Comparison of ENCODE assay signal across 8 cellular contexts in genomic region chr11:353315-353857, GRCh38. TPM values are rescaled to one million over a fixed set of nuclear protein-coding genes. Genes with fewer than 3 reads are reported as not detected.
DNase-seq lines count a peak whose midpoint lies in the region; ATAC-seq, FAIRE-seq and TF ChIP-seq lines count a peak whose summit lies in the region.

No MANE protein-coding gene starts in this region.

- H2AK5ac ChIP-seq in mesendoderm (ENCODE audit: low read length), result no peak overlapping the region

- no peaks in the 10 kb centered on the region for H3K9me3 Mint-ChIP-seq in activated T-cell treated with anti-CD3 and anti-CD28 coated beads, Interleukin-2, amount 50 U/mL, for 72 hours
- H3K9me3 Mint-ChIP-seq in type B pancreatic cell, result peaks cover 3% of the 10 kb centered on the region

- H4K5ac ChIP-seq in mesendoderm (ENCODE audit: low read length), result no peak overlapping the region

- H3K4me2 ChIP-seq in mesendoderm (ENCODE audit: low read length), result no peak overlapping the region

- peaks cover 43% of the 10 kb centered on the region for H3K4me1 Mint-ChIP-seq in activated T-cell treated with anti-CD3 and anti-CD28 coated beads, Interleukin-2, amount 50 U/mL, for 72 hours (ENCODE audit: low read depth)
- peaks cover 28% of the 10 kb centered on the region for H3K4me1 Mint-ChIP-seq in type B pancreatic cell (ENCODE audit: unreplicated experiment)

- H2BK5ac ChIP-seq in mesendoderm (ENCODE audit: low read length), result no peak overlapping the region

- no peak overlapping the region for H2BK120ac ChIP-seq in mesendoderm (ENCODE audit: low read depth, low read length)

- H3K79me1 ChIP-seq in mesendoderm (ENCODE audit: low read length), result no peaks in the 10 kb centered on the region

- H2BK15ac ChIP-seq in mesendoderm (replicated peaks; ENCODE audit: low read depth), result no peak overlapping the region

- H3K79me2 ChIP-seq in mesendoderm (ENCODE audit: control insufficient read depth, insufficient read depth, low read length), result no peaks in the 10 kb centered on the region

- WGBS in mesendoderm (ENCODE audit: extremely low coverage, insufficient coverage, low lambda C conversion rate), result no CpG with 5 or more reads among the region's 12 CpGs
- 9 to 23% (median 20%) methylated on average over 12 of the region's 12 CpGs for WGBS in small intestine, 3 donors

- H3K27me3 ChIP-seq in mesendoderm (ENCODE audit: insufficient read depth, low read length, poor library complexity), result no peaks in the 10 kb centered on the region
- no peaks in the 10 kb centered on the region for H3K27me3 ChIP-seq in small intestine (ENCODE audit: control insufficient read depth in 2 of 2, insufficient read depth in 2 of 2, low read length in 2 of 2)

- H3K36me3 Mint-ChIP-seq in activated T-cell treated with anti-CD3 and anti-CD28 coated beads, Interleukin-2, amount 50 U/mL, for 72 hours (ENCODE audit: insufficient read depth in 2 of 2), result no peaks in the 10 kb centered on the region
- no peaks in the 10 kb centered on the region for H3K36me3 Mint-ChIP-seq in type B pancreatic cell

- H3K23ac ChIP-seq in mesendoderm (ENCODE audit: low read length), result no peak overlapping the region

- H3K27ac ChIP-seq in mesendoderm (ENCODE audit: low read depth, low read length) (no peak overlapping the region), small intestine (ENCODE audit: low read depth in 1 of 2, low read length in 1 of 2) (peak overlapping the region in 1 of 2 donors; percentile 90)

- H3K56ac ChIP-seq in mesendoderm (ENCODE audit: low read length), result no peak overlapping the region

- H3K4me1 ChIP-seq in mesendoderm (ENCODE audit: control insufficient read depth, low read depth, low read length) (peaks cover 8% of the 10 kb centered on the region), small intestine (ENCODE audit: control insufficient read depth in 2 of 2, insufficient read depth in 1 of 2, low read depth in 1 of 2, low read length in 1 of 2) (peaks cover 0 to 5% of the 10 kb centered on the region in 2 donors)

- no peaks in the 10 kb centered on the region for H3K27me3 Mint-ChIP-seq in activated T-cell treated with anti-CD3 and anti-CD28 coated beads, Interleukin-2, amount 50 U/mL, for 72 hours (ENCODE audit: low read depth)
- H3K27me3 Mint-ChIP-seq in type B pancreatic cell, result peaks cover 3% of the 10 kb centered on the region

- no peak overlapping the region for H3K4me3 ChIP-seq in mesendoderm (ENCODE audit: low read length)
- no peak overlapping the region for H3K4me3 ChIP-seq in small intestine (ENCODE audit: low read depth in 1 of 2, low read length in 2 of 2)

- ATAC-seq in activated T-cell treated with anti-CD3 and anti-CD28 coated beads, Interleukin-2, amount 50 U/mL, for 72 hours (replicated peaks in 1 of 2), result no peak
- ATAC-seq in HG03378 (IDR thresholded peaks at IDR 0.05; ENCODE audit: unreplicated experiment), result no peak

- no peak for TF ChIP-seq CTCF in type B pancreatic cell (conservative IDR thresholded peaks at IDR 0.05)

- no peak for FAIRE-seq in small intestine (lab: Jason Lieb, UNC)

- H4K8ac ChIP-seq in mesendoderm (ENCODE audit: low read depth, low read length), result no peak overlapping the region

- H3K36me3 ChIP-seq in mesendoderm (ENCODE audit: control insufficient read depth, insufficient read depth, low read length), result no peaks in the 10 kb centered on the region
- no peaks in the 10 kb centered on the region for H3K36me3 ChIP-seq in small intestine (ENCODE audit: control insufficient read depth in 2 of 2, insufficient read depth in 2 of 2, low read length in 2 of 2)

- no peak for DNase-seq in activated T-cell treated with anti-CD3 and anti-CD28 coated beads, Interleukin-2, amount 50 U/mL, for 72 hours
- DNase-seq in activated T-cell treated with anti-CD3 and anti-CD28 coated beads for 4 hours (no peak), dedifferentiated amniotic fluid mesenchymal stem cell (ENCODE audit: extremely low spot score) (peak; percentile 90), mesendoderm (peak; percentile 57), type B pancreatic cell (ENCODE audit: extremely low spot score, unreplicated experiment) (no peak), small intestine (no peak), NOMO-1 treated with dmso at 0.1 percent for 144 hours (lab: John Stamatoyannopoulos, UW; ENCODE audit: unreplicated experiment) (no peak)

- no peaks in the 10 kb centered on the region for H3K9me3 ChIP-seq in small intestine (ENCODE audit: control insufficient read depth, low read depth)

- no peak overlapping the region for H3K4ac ChIP-seq in mesendoderm (ENCODE audit: low read depth, low read length)

- H3K18ac ChIP-seq in mesendoderm (ENCODE audit: low read length), result no peak overlapping the region

- no peak overlapping the region for H3K9ac ChIP-seq in mesendoderm (ENCODE audit: low read length)

- H3K27ac Mint-ChIP-seq in activated T-cell treated with anti-CD3 and anti-CD28 coated beads, Interleukin-2, amount 50 U/mL, for 72 hours, result peak overlapping the region; percentile 58
- peak overlapping the region; percentile 82 for H3K27ac Mint-ChIP-seq in type B pancreatic cell

- peak overlapping the region; percentile 8 to 17 for H3K4me3 Mint-ChIP-seq in activated T-cell treated with anti-CD3 and anti-CD28 coated beads, Interleukin-2, amount 50 U/mL, for 72 hours
- peak overlapping the region; percentile 70 for H3K4me3 Mint-ChIP-seq in type B pancreatic cell

RNA-seq across cellular contexts. Expression of gene B4GALNT4, which starts 15.9 kb away (rescaled TPM):
- 1 to 10 TPM; 2.1 to 2.7 TPM for total RNA-seq in activated T-cell treated with anti-CD3 and anti-CD28 coated beads, Interleukin-2, amount 50 U/mL, for 72 hours
- polyA plus RNA-seq in mesendoderm (2013, experiment 1 of 2), result 24.9 TPM
- polyA plus RNA-seq in mesendoderm (2013, experiment 2 of 2), result 24.4 TPM
- total RNA-seq in type B pancreatic cell (ENCODE audit: low replicate concordance), result 95.0 and 185 TPM in 2 replicates
- polyA plus RNA-seq in small intestine, result 10 to 100 TPM in 1 of 3 donors, 1 to 10 TPM in 2; 4.5 to 23.8 (median 5.7) TPM

RNA-seq across cellular contexts. Expression of gene IFITM3, which starts 32.7 kb away (rescaled TPM):
- total RNA-seq in activated T-cell treated with anti-CD3 and anti-CD28 coated beads, Interleukin-2, amount 50 U/mL, for 72 hours, result 10 to 100 TPM; 24.4 to 75.8 TPM
- polyA plus RNA-seq in mesendoderm (2013, experiment 1 of 2), result 612 TPM
- 633 TPM for polyA plus RNA-seq in mesendoderm (2013, experiment 2 of 2)
- total RNA-seq in type B pancreatic cell (ENCODE audit: low replicate concordance), result 175 and 354 TPM in 2 replicates
- 1,000 to 10,000 TPM in 1 of 3 donors, 100 to 1,000 TPM in 1, 10 to 100 TPM in 1; 49.2 to 1,181 (median 120) TPM for polyA plus RNA-seq in small intestine

RNA-seq across cellular contexts. Expression of gene IFITM1, which starts 39.5 kb away (rescaled TPM):
- total RNA-seq in activated T-cell treated with anti-CD3 and anti-CD28 coated beads, Interleukin-2, amount 50 U/mL, for 72 hours, result 100 to 1,000 TPM; 306 to 384 TPM
- polyA plus RNA-seq in mesendoderm (2013, experiment 1 of 2), result 1,155 TPM
- 1,131 TPM for polyA plus RNA-seq in mesendoderm (2013, experiment 2 of 2)
- total RNA-seq in type B pancreatic cell (ENCODE audit: low replicate concordance), result 34.1 and 192 TPM in 2 replicates
- polyA plus RNA-seq in small intestine, result 100 to 1,000 TPM in 1 of 3 donors, 10 to 100 TPM in 1, 1 to 10 TPM in 1; 8.9 to 520 (median 50.0) TPM

RNA-seq across cellular contexts. Expression of gene PKP3, which starts 40.6 kb away (rescaled TPM):
- total RNA-seq in activated T-cell treated with anti-CD3 and anti-CD28 coated beads, Interleukin-2, amount 50 U/mL, for 72 hours, result 1 to 10 TPM in 1 of 2 donors, under 1 TPM in 1; 0.16 to 1.2 TPM
- polyA plus RNA-seq in mesendoderm (2013, experiment 1 of 2), result 13.1 TPM
- 14.1 TPM for polyA plus RNA-seq in mesendoderm (2013, experiment 2 of 2)
- 51.6 and 156 TPM in 2 replicates for total RNA-seq in type B pancreatic cell (ENCODE audit: low replicate concordance)
- polyA plus RNA-seq in small intestine, result 100 to 1,000 TPM in 2 of 3 donors, 10 to 100 TPM in 1; 97.0 to 152 (median 125) TPM

RNA-seq across cellular contexts. Expression of gene IFITM2, which starts 45.8 kb away (rescaled TPM):
- total RNA-seq in activated T-cell treated with anti-CD3 and anti-CD28 coated beads, Interleukin-2, amount 50 U/mL, for 72 hours, result 100 to 1,000 TPM; 542 to 639 TPM
- polyA plus RNA-seq in mesendoderm (2013, experiment 1 of 2), result 1,871 TPM
- polyA plus RNA-seq in mesendoderm (2013, experiment 2 of 2), result 1,795 TPM
- 109 and 238 TPM in 2 replicates for total RNA-seq in type B pancreatic cell (ENCODE audit: low replicate concordance)
- 100 to 1,000 TPM in 1 of 3 donors, 10 to 100 TPM in 2; 21.7 to 490 (median 71.3) TPM for polyA plus RNA-seq in small intestine

Comparison
In these comparisons a context has a peak if more than half of its experiments do, and no peak if none do; other contexts are left out.
1. DNase-seq: peak in dedifferentiated amniotic fluid mesenchymal stem cell (single experiment) and mesendoderm (single experiment); none in activated T-cell treated with anti-CD3 and anti-CD28 coated beads, Interleukin-2, amount 50 U/mL, for 72 hours (0 of 2), activated T-cell treated with anti-CD3 and anti-CD28 coated beads for 4 hours (single experiment), type B pancreatic cell (single experiment), small intestine (single experiment) and NOMO-1 treated with dmso at 0.1 percent for 144 hours (single experiment).
2. RNA of gene B4GALNT4, which starts 15.9 kb away (total RNA-seq): 95.0 to 185 TPM in type B pancreatic cell; 2.1 to 2.7 TPM in activated T-cell treated with anti-CD3 and anti-CD28 coated beads, Interleukin-2, amount 50 U/mL, for 72 hours; every median in the first group is over 10 times any median in the second.